In genomic region chr17:48429638-48430586, GRCh38 we compare ENCODE assay signal across 9 cellular contexts. TPM values are rescaled to one million over a fixed set of nuclear protein-coding genes. Genes with fewer than 3 reads are reported as not detected.
DNase-seq lines count a peak whose midpoint lies in the region; ATAC-seq and TF ChIP-seq lines count a peak whose summit lies in the region.
"Had no signal": no experiment of that assay in that cellular context is flagged by ENCODE, and none has a peak within 500 bp of the region (broad histone marks: within the 10 kb centered on the region; RNA-seq: fewer than 3 reads in every experiment).

Gene SKAP1 (minus strand): TSS chr17:48430214.

- TF ChIP-seq POLR2A in spleen (IDR thresholded peaks at IDR 0.05): no peak

- H3K27ac ChIP-seq in spleen: peak within 1 kb of the TSS; percentile 65 to 90 (median 83)

- ATAC-seq in HG02642 (IDR thresholded peaks at IDR 0.05; ENCODE audit: poor library complexity, unreplicated experiment): peak; percentile 65

- no peaks in the 10 kb centered on the region for H3K9me3 Mint-ChIP-seq in endothelial cell (ENCODE audit: unreplicated experiment)

- H3K27ac Mint-ChIP-seq in endothelial cell (ENCODE audit: unreplicated experiment): peak within 1 kb of the TSS; percentile 48

- peak; percentile 57 for DNase-seq in D341Med (ENCODE audit: low spot score)
- DNase-seq in activated CD4-positive, alpha-beta T cell treated with anti-CD3 and anti-CD28 coated beads for 48 hours: peak; percentile 72
- DNase-seq in endothelial cell (ENCODE audit: low spot score): no peak
- peak; percentile 91 for DNase-seq in spleen
- no peak for DNase-seq in NCI-H526 treated with DMSO at 0.1 percent for 48 hours (lab: John Stamatoyannopoulos, UW)
- DNase-seq in NCI-H1105 (lab: John Stamatoyannopoulos, UW): no peak
- DNase-seq in inferior parietal cortex (ENCODE audit: extremely low spot score): no peak

- no peaks in the 10 kb centered on the region for H3K9me3 ChIP-seq in spleen

- intact Hi-C loops in spleen (cut with DNase I; ENCODE audit: low total_unique reads): no loop called here

- no peaks in the 10 kb centered on the region for H3K36me3 ChIP-seq in spleen

- H3K4me1 ChIP-seq in spleen: peaks cover 0 to 64% (median 27%) of the 10 kb centered on the region in 6 donors

- peaks cover 0 to 74% (median 38%) of the 10 kb centered on the region in 7 donors for H3K27me3 ChIP-seq in spleen (replicated peaks in 1 of 7)

- peak within 1 kb of the TSS; percentile 30 to 73 (median 42) for H3K4me3 ChIP-seq in spleen

- WGBS in spleen, 5 donors: 10 to 22% (median 14%) methylated on average over 41 to 65 of the region's 65 CpGs

- H3K27me3 Mint-ChIP-seq in endothelial cell (ENCODE audit: unreplicated experiment): peaks cover 8% of the 10 kb centered on the region

- no peak within 1 kb of the TSS for H3K4me3 Mint-ChIP-seq in endothelial cell (ENCODE audit: unreplicated experiment)

- TF ChIP-seq CTCF in endothelial cell (IDR thresholded peaks at IDR 0.05; ENCODE audit: unreplicated experiment): no peak
- no peak for TF ChIP-seq CTCF in spleen (IDR thresholded peaks at IDR 0.05 in 8 of 11, conservative IDR thresholded peaks at IDR 0.05 in 3 of 11)

- H3K36me3 Mint-ChIP-seq in endothelial cell (ENCODE audit: low read depth, unreplicated experiment): no peaks in the 10 kb centered on the region

- peaks cover 34% of the 10 kb centered on the region for H3K4me1 Mint-ChIP-seq in endothelial cell (ENCODE audit: unreplicated experiment)

RNA-seq across cellular contexts. Expression of gene SKAP1, which starts in this region (rescaled TPM):
- total RNA-seq in endothelial cell (ENCODE audit: unreplicated experiment) (2.1 TPM), spleen (10 to 100 TPM; 11.7 to 26.5 (median 20.5) TPM)
- polyA plus RNA-seq in spleen: 10 to 100 TPM; 11.5 to 28.9 (median 20.5) TPM
- total RNA-seq: fibroblast of lung had no signal
- polyA plus RNA-seq: fibroblast of lung had no signal

Comparison
In these comparisons a context has a peak if more than half of its experiments do, and no peak if none do; other contexts are left out.
1. DNase-seq: peak in D341Med (single experiment), activated CD4-positive, alpha-beta T cell treated with anti-CD3 and anti-CD28 coated beads for 48 hours (single experiment) and spleen (single experiment); none in endothelial cell (single experiment), NCI-H526 treated with DMSO at 0.1 percent for 48 hours (single experiment), NCI-H1105 (single experiment) and inferior parietal cortex (single experiment).